Comparison of ENCODE assay signal across 9 cellular contexts in the genomic region with DNA sequence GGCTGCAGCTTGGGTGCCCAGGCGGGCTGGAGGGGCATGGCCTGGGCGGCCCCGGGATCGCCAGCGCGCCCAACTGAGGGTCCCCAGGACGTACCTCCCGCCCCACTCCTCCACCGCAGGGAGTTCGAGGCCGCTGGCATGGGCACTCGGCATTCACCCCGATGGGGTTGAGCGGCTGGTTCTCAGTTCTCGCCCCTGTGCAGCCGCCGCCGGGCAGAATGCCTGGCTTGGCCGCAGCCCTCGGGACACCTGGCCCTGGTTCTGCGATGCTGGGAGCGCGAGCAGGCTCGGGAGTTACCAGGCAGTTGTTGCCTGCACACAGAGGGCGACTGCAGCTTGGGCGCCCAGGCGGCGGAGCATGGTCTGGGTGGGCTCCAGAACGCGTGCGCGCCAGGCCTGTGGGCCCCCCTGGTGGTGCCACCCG.
DNase-seq lines count a peak whose midpoint lies in the region; ATAC-seq and TF ChIP-seq lines count a peak whose summit lies in the region.
"Had no signal": no experiment of that assay in that cellular context is flagged by ENCODE, and none has a peak within 500 bp of the region (broad histone marks: within the 10 kb centered on the region; RNA-seq: fewer than 3 reads in every experiment).

No MANE protein-coding gene starts in this region.

- H3K36me3 Mint-ChIP-seq in glutamatergic neuron (ENCODE audit: unreplicated experiment) = no peaks in the 10 kb centered on the region
- H3K36me3 Mint-ChIP-seq: mesothelial cell of epicardium had no signal

- CTCF ChIA-PET in GM10248 (lab: Yijun Ruan, JAX) = interaction anchor here (1.3 to 2.3 kb wide), 5 partner anchors 9 to 119 kb away, joined by 3 to 15 read pairs (median 7); no protein-coding TSS in a partner anchor

- TF ChIP-seq CTCF in glutamatergic neuron (IDR thresholded peaks at IDR 0.05; ENCODE audit: partially characterized antibody, unreplicated experiment) = no peak
- no peak for TF ChIP-seq CTCF in GM10248 (IDR thresholded peaks at IDR 0.05; ENCODE audit: control extremely low read depth, extremely low read depth, low read depth, missing control alignments)

- no peak for ATAC-seq in HG03457 (IDR thresholded peaks at IDR 0.05; ENCODE audit: unreplicated experiment)
- no peak for ATAC-seq in HG02884 (IDR thresholded peaks at IDR 0.05; ENCODE audit: unreplicated experiment)

- H3K27me3 Mint-ChIP-seq in glutamatergic neuron (ENCODE audit: unreplicated experiment) = peaks cover 11% of the 10 kb centered on the region

- POLR2A ChIA-PET in GM10248 (lab: Yijun Ruan, JAX) = interaction anchor here (1.1 kb wide), 1 partner anchor 99 kb away, joined by 10 read pairs; no protein-coding TSS in a partner anchor

- H3K27ac Mint-ChIP-seq in glutamatergic neuron (ENCODE audit: unreplicated experiment) = no peak overlapping the region
- H3K27ac Mint-ChIP-seq: mesothelial cell of epicardium had no signal

- peak; percentile 5 for DNase-seq in NCI-H2171 treated with DMSO at 0.1 percent for 48 hours (lab: John Stamatoyannopoulos, UW)
- no peak for DNase-seq in NCI-H2171 (lab: John Stamatoyannopoulos, UW)
- DNase-seq in NCI-H526 treated with DMSO at 0.1 percent for 48 hours (lab: John Stamatoyannopoulos, UW) = peak; percentile 24
- peak; percentile 30 for DNase-seq in glutamatergic neuron
- peak; percentile 65 for DNase-seq in posterior vena cava (ENCODE audit: low spot score)
- DNase-seq in GM10248 (ENCODE audit: extremely low spot score) = no peak

- intact Hi-C loops in posterior vena cava (cut with DNase I) = no loop called here

- H3K4me3 Mint-ChIP-seq in glutamatergic neuron (ENCODE audit: unreplicated experiment) = no peak overlapping the region
- H3K4me3 Mint-ChIP-seq: mesothelial cell of epicardium had no signal

- H3K4me1 Mint-ChIP-seq in glutamatergic neuron (ENCODE audit: low read depth, unreplicated experiment) = peaks cover 1% of the 10 kb centered on the region
- H3K4me1 Mint-ChIP-seq: mesothelial cell of epicardium had no signal

- H3K9me3 Mint-ChIP-seq in glutamatergic neuron (ENCODE audit: unreplicated experiment) = peaks cover 3% of the 10 kb centered on the region

Comparison
In these comparisons a context has a peak if more than half of its experiments do, and no peak if none do; other contexts are left out.
1. DNase-seq: peak in NCI-H2171 treated with DMSO at 0.1 percent for 48 hours (single experiment), NCI-H526 treated with DMSO at 0.1 percent for 48 hours (single experiment), glutamatergic neuron (single experiment) and posterior vena cava (single experiment); none in NCI-H2171 (single experiment) and GM10248 (single experiment).